18 cellular contexts compared by ENCODE assay signal in genomic region chr1:177629526-177629925, GRCh38.
DNase-seq lines count a peak whose midpoint lies in the region; ATAC-seq and TF ChIP-seq lines count a peak whose summit lies in the region.
"Had no signal": no experiment of that assay in that cellular context is flagged by ENCODE, and none has a peak within 500 bp of the region (broad histone marks: within the 10 kb centered on the region; RNA-seq: fewer than 3 reads in every experiment).

No MANE protein-coding gene starts in this region.

- ATAC-seq in foreskin keratinocyte: peak; percentile 73
- no peak for ATAC-seq in upper lobe of left lung (ENCODE audit: low FRiP score in 2 of 2)
- ATAC-seq: Right ventricle myocardium inferior had no signal

- no peak overlapping the region for H3K27ac ChIP-seq in foreskin keratinocyte
- H3K27ac ChIP-seq in upper lobe of left lung: no peak overlapping the region
- H3K27ac ChIP-seq: HL-60 had no signal

- WGBS in upper lobe of left lung, 2 donors: 73 to 81% methylated on average over 1 of the region's 1 CpG

- peak; percentile 34 for DNase-seq in LHCN-M2 (ENCODE audit: low read depth)
- DNase-seq in cardiac fibroblast (ENCODE audit: low read depth in 2 of 2): peak; percentile 10 to 11
- DNase-seq in foreskin keratinocyte: peak; percentile 37 to 71
- no peak for DNase-seq in cerebellar nuclear complex (lab: John Stamatoyannopoulos, UW)
- no peak for DNase-seq in H7
- no peak for DNase-seq in 8988T
- no peak for DNase-seq in upper lobe of left lung
- DNase-seq: DMS 273 treated with DMSO at 0.1 percent for 48 hours; DND-41; HCEC 1CT; Karpas-422; MM.1S; NCI-H1092 treated with DMSO at 0.1 percent for 48 hours; NCI-H2081; NCI-H446 treated with DMSO at 0.1 percent for 48 hours; NK-92 treated with Interleukin-12 subunit alpha and Interleukin-12 subunit beta, amount 100 ng/mL, for 24 hours had no signal

- H3K4me1 ChIP-seq in foreskin keratinocyte: no peaks in the 10 kb centered on the region
- no peaks in the 10 kb centered on the region for H3K4me1 ChIP-seq in upper lobe of left lung

- no peak for TF ChIP-seq EP300 in upper lobe of left lung (IDR thresholded peaks at IDR 0.05)

- H3K4me3 ChIP-seq in cardiac fibroblast (replicated peaks in 1 of 2; ENCODE audit: low read depth in 2 of 2, low read length in 2 of 2): no peak overlapping the region
- no peak overlapping the region for H3K4me3 ChIP-seq in H7 (ENCODE audit: insufficient read depth, low read depth, low read length)
- no peak overlapping the region for H3K4me3 ChIP-seq in upper lobe of left lung

- no peak for TF ChIP-seq POLR2A in upper lobe of left lung (IDR thresholded peaks at IDR 0.05)

- H3K36me3 ChIP-seq in H7 (replicated peaks; ENCODE audit: control insufficient read depth, insufficient read depth, low read length): no peaks in the 10 kb centered on the region
- H3K36me3 ChIP-seq in upper lobe of left lung: no peaks in the 10 kb centered on the region

- H3K27me3 ChIP-seq in foreskin keratinocyte (no peaks in the 10 kb centered on the region), H7 (ENCODE audit: control insufficient read depth, insufficient read depth, low read length) (peaks cover 1% of the 10 kb centered on the region; the same call in 1 of the 2 replicates), upper lobe of left lung (no peaks in the 10 kb centered on the region)

- no peaks in the 10 kb centered on the region for H3K9me3 ChIP-seq in upper lobe of left lung

- TF ChIP-seq CTCF in cardiac fibroblast (IDR thresholded peaks at IDR 0.05; ENCODE audit: low read depth, low read length) (no peak), foreskin keratinocyte (conservative IDR thresholded peaks at IDR 0.05) (no peak), upper lobe of left lung (IDR thresholded peaks at IDR 0.05) (no peak)

Comparison
In these comparisons a context has a peak if more than half of its experiments do, and no peak if none do; other contexts are left out.
1. DNase-seq: peak in LHCN-M2 (single experiment), cardiac fibroblast (2 of 2) and foreskin keratinocyte (2 of 2); none in cerebellar nuclear complex (0 of 2), H7 (single experiment), 8988T (single experiment) and upper lobe of left lung (0 of 2).